Comparison of ENCODE assay signal across 26 cellular contexts in genomic region chr9:30178586-30178985, GRCh38.
"Had no signal": no experiment of that assay in that cellular context is flagged by ENCODE, and none has a peak within 500 bp of the region (broad histone marks: within the 10 kb centered on the region; RNA-seq: fewer than 3 reads in every experiment).

No MANE protein-coding gene starts in this region.

- H3K36me3 ChIP-seq: left lung, lower lobe of right lung, ovary, right atrium auricular region, right lobe of liver, suprapubic skin, thoracic aorta, tibial artery, upper lobe of right lung had no signal

- H3K4me1 Mint-ChIP-seq: immature natural killer cell; naive thymus-derived CD8-positive, alpha-beta T cell; nephron; stimulated activated effector memory CD8-positive, alpha-beta T cell treated with anti-CD3 and anti-CD28 coated beads, Interleukin-12 subunit alpha, Interleukin-12 subunit beta, amount 100 ng/mL, for 72 hours had no signal

- H3K36me3 Mint-ChIP-seq: immature natural killer cell; naive thymus-derived CD8-positive, alpha-beta T cell; stimulated activated effector memory CD8-positive, alpha-beta T cell treated with anti-CD3 and anti-CD28 coated beads, Interleukin-12 subunit alpha, Interleukin-12 subunit beta, amount 100 ng/mL, for 72 hours had no signal

- H3K27ac ChIP-seq: left lung, lower lobe of right lung, ovary, right atrium auricular region, right lobe of liver, suprapubic skin, thoracic aorta, tibial artery, upper lobe of right lung had no signal

- DNase-seq: hippocampal formation; immature natural killer cell; kidney; left colon; left lung; lower lobe of right lung; mammary epithelial cell; mesenchymal stem cell; naive thymus-derived CD8-positive, alpha-beta T cell; ovary; right lobe of liver; stimulated activated CD4-positive, alpha-beta T cell treated with anti-CD3 and anti-CD28 coated beads, Interleukin-4, amount 100 ng/mL, for 24 hours; stimulated activated naive CD4-positive, alpha-beta T cell; tibial artery; trophoblast cell; upper lobe of right lung had no signal

- H3K27me3 Mint-ChIP-seq: naive thymus-derived CD8-positive, alpha-beta T cell; progenitor cell of endocrine pancreas; stimulated activated naive CD8-positive, alpha-beta T cell treated with anti-CD3 and anti-CD28 coated beads, Interleukin-15, Interleukin-2, amounts not matched to agents 100 ng/mL and 50 ng/mL, for 24 hours had no signal

- H3K27me3 ChIP-seq: left lung, ovary, right atrium auricular region, right lobe of liver, suprapubic skin, tibial artery, upper lobe of right lung had no signal

- ATAC-seq: left colon; left lung; lower lobe of right lung; naive thymus-derived CD8-positive, alpha-beta T cell; right lobe of liver; stimulated activated effector memory CD8-positive, alpha-beta T cell treated with anti-CD3 and anti-CD28 coated beads, Interleukin-12 subunit alpha, Interleukin-12 subunit beta, amount 100 ng/mL, for 72 hours; upper lobe of right lung had no signal

- H3K9me3 ChIP-seq: left lung, lower lobe of right lung, ovary, right atrium auricular region, right lobe of liver, suprapubic skin, thoracic aorta, tibial artery, upper lobe of right lung had no signal

- H3K4me1 ChIP-seq: left lung, lower lobe of right lung, right atrium auricular region, right lobe of liver, suprapubic skin, tibial artery, upper lobe of right lung had no signal

- H3K4me3 Mint-ChIP-seq: immature natural killer cell; naive thymus-derived CD8-positive, alpha-beta T cell; nephron; stimulated activated effector memory CD8-positive, alpha-beta T cell treated with anti-CD3 and anti-CD28 coated beads, Interleukin-12 subunit alpha, Interleukin-12 subunit beta, amount 100 ng/mL, for 72 hours; stimulated activated naive CD8-positive, alpha-beta T cell treated with anti-CD3 and anti-CD28 coated beads, Interleukin-15, Interleukin-2, amounts not matched to agents 100 ng/mL and 50 ng/mL, for 24 hours had no signal

- H3K4me3 ChIP-seq: left lung, lower lobe of right lung, ovary, right atrium auricular region, right lobe of liver, smooth muscle cell, suprapubic skin, thoracic aorta, tibial artery, upper lobe of right lung had no signal

- H3K27ac Mint-ChIP-seq: immature natural killer cell; naive thymus-derived CD8-positive, alpha-beta T cell; nephron; progenitor cell of endocrine pancreas; stimulated activated effector memory CD8-positive, alpha-beta T cell treated with anti-CD3 and anti-CD28 coated beads, Interleukin-12 subunit alpha, Interleukin-12 subunit beta, amount 100 ng/mL, for 72 hours; stimulated activated naive CD8-positive, alpha-beta T cell treated with anti-CD3 and anti-CD28 coated beads, Interleukin-15, Interleukin-2, amounts not matched to agents 100 ng/mL and 50 ng/mL, for 24 hours had no signal

- FAIRE-seq: islet of Langerhans, urothelium cell line had no signal

- H3K4me2 ChIP-seq: smooth muscle cell had no signal

- H3K9me3 Mint-ChIP-seq: nephron; stimulated activated naive CD8-positive, alpha-beta T cell treated with anti-CD3 and anti-CD28 coated beads, Interleukin-15, Interleukin-2, amounts not matched to agents 100 ng/mL and 50 ng/mL, for 24 hours had no signal
